ENCODE assay signal across 15 cellular contexts in the genomic region with DNA sequence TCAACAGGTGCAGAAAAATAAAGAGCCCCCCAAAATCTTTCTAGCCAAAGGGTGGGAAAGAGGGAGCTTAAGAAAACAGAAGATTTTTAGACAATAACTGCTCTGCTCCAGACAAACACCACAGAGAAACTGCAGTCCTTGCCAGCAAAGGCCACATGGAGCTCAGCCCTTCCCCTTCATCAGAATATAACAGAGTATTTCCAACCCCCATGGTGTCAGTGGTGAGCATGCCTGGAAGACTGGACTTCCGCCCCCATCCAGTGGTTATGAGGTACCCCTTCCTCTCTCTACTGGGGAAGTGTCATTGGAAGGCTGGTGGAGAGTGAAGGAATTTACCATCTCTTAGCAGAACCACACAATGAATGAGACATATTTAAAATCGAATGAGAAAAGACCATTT.
DNase-seq lines count a peak whose midpoint lies in the region; ATAC-seq and TF ChIP-seq lines count a peak whose summit lies in the region.
"Had no signal": no experiment of that assay in that cellular context is flagged by ENCODE, and none has a peak within 500 bp of the region (broad histone marks: within the 10 kb centered on the region; RNA-seq: fewer than 3 reads in every experiment).

No MANE protein-coding gene starts in this region.

- H3K14ac ChIP-seq in H9 (ENCODE audit: insufficient read depth, low read length), result no peak overlapping the region

- H4K8ac ChIP-seq in H9 (replicated peaks; ENCODE audit: insufficient read length, low read depth, low read length) (no peak overlapping the region), mesendoderm (ENCODE audit: low read depth, low read length) (no peak overlapping the region)

- H3K4ac ChIP-seq in H9 (ENCODE audit: low read depth, low read length) (no peak overlapping the region), mesendoderm (ENCODE audit: low read depth, low read length) (no peak overlapping the region)

- intact Hi-C loops in lower lobe of right lung (cut with DNase I), result no loop called here

- H2BK120ac ChIP-seq in H9 (ENCODE audit: low read depth, low read length, poor library complexity, severe bottlenecking) (no peak overlapping the region), mesendoderm (ENCODE audit: low read depth, low read length) (no peak overlapping the region)

- H3K4me3 Mint-ChIP-seq in H9, result no peak overlapping the region
- H3K4me3 Mint-ChIP-seq in T-helper 17 cell, result no peak overlapping the region
- H3K4me3 Mint-ChIP-seq in stimulated activated memory B cell treated with anti-CD40 and anti-IgM and Interleukin-4, amounts not matched to agents 10 μg/mL and 1 μg/mL and 100 μg/mL, for 72 hours, result no peak overlapping the region
- no peak overlapping the region for H3K4me3 Mint-ChIP-seq in activated CD4-positive, alpha-beta memory T cell treated with anti-CD3 and anti-CD28 coated beads, Interleukin-2, amount 10 ng/mL, durations not matched to agents 7 days and 5 days
- H3K4me3 Mint-ChIP-seq: CD4-positive, CD25-positive, alpha-beta regulatory T cell had no signal

- POLR2A ChIA-PET in activated CD4-positive, alpha-beta memory T cell treated with anti-CD3 and anti-CD28 coated beads, Interleukin-2, amount 10 ng/mL, durations not matched to agents 7 days and 5 days (lab: Charles Lee), result no interaction called here

- peak overlapping the region in 1 of 3 experiments; percentile 20; a peak in 1 of 7 replicates for H3K27ac Mint-ChIP-seq in H9
- H3K27ac Mint-ChIP-seq in T-helper 17 cell, result peak overlapping the region; percentile 41
- no peak overlapping the region for H3K27ac Mint-ChIP-seq in stimulated activated memory B cell treated with anti-CD40 and anti-IgM and Interleukin-4, amounts not matched to agents 10 μg/mL and 1 μg/mL and 100 μg/mL, for 72 hours
- no peak overlapping the region for H3K27ac Mint-ChIP-seq in activated CD4-positive, alpha-beta memory T cell treated with anti-CD3 and anti-CD28 coated beads, Interleukin-2, amount 10 ng/mL, durations not matched to agents 7 days and 5 days
- H3K27ac Mint-ChIP-seq: CD4-positive, CD25-positive, alpha-beta regulatory T cell had no signal

- H3K4me1 Mint-ChIP-seq in H9, result peaks cover 6 to 11% of the 10 kb centered on the region in 2 experiments
- H3K4me1 Mint-ChIP-seq in T-helper 17 cell, result peaks cover 2% of the 10 kb centered on the region
- H3K4me1 Mint-ChIP-seq in stimulated activated memory B cell treated with anti-CD40 and anti-IgM and Interleukin-4, amounts not matched to agents 10 μg/mL and 1 μg/mL and 100 μg/mL, for 72 hours, result no peaks in the 10 kb centered on the region
- H3K4me1 Mint-ChIP-seq in activated CD4-positive, alpha-beta memory T cell treated with anti-CD3 and anti-CD28 coated beads, Interleukin-2, amount 10 ng/mL, durations not matched to agents 7 days and 5 days, result no peaks in the 10 kb centered on the region
- H3K4me1 Mint-ChIP-seq: CD4-positive, CD25-positive, alpha-beta regulatory T cell had no signal

- H2AK5ac ChIP-seq in H9 (ENCODE audit: insufficient read length, low read length) (no peak overlapping the region), mesendoderm (ENCODE audit: low read length) (no peak overlapping the region)

- H2BK15ac ChIP-seq in H9 (ENCODE audit: low read depth, low read length), result no peak overlapping the region
- no peak overlapping the region for H2BK15ac ChIP-seq in mesendoderm (replicated peaks; ENCODE audit: low read depth)

- H3K9me3 ChIP-seq in H9 (ENCODE audit: control insufficient read depth, low read depth, low read length) (no peaks in the 10 kb centered on the region), T-helper 17 cell (ENCODE audit: control insufficient read depth, low read length, poor library complexity, severe bottlenecking) (no peaks in the 10 kb centered on the region), lower lobe of right lung (no peaks in the 10 kb centered on the region)
- H3K9me3 ChIP-seq: BLaER1 treated with 17β-estradiol and CSF1 and Interleukin-3, amounts not matched to agents 10 nM and 100 nM had no signal

- no peak overlapping the region for H2BK12ac ChIP-seq in H9 (ENCODE audit: insufficient read length, low read depth, low read length)

- H4K20me1 ChIP-seq in H9 (ENCODE audit: control insufficient read depth, insufficient read depth, insufficient read length), result no peaks in the 10 kb centered on the region
- H4K20me1 ChIP-seq: BLaER1 treated with 17β-estradiol and CSF1 and Interleukin-3, amounts not matched to agents 10 nM and 100 nM had no signal

- H3K4me2 ChIP-seq in H9 (ENCODE audit: insufficient read depth, insufficient read length, low read length) (no peak overlapping the region), mesendoderm (ENCODE audit: low read length) (no peak overlapping the region)
- H3K4me2 ChIP-seq: BLaER1 treated with 17β-estradiol and CSF1 and Interleukin-3, amounts not matched to agents 10 nM and 100 nM had no signal

- ATAC-seq in T-helper 17 cell (no peak), lower lobe of right lung (no peak)
- ATAC-seq in stimulated activated memory B cell treated with anti-CD40 and anti-IgM and Interleukin-4, amounts not matched to agents 10 μg/mL and 1 μg/mL and 100 μg/mL, for 72 hours, result peak; percentile 54
- ATAC-seq: GM12878, HCT116 had no signal

- H3K56ac ChIP-seq in H9 (ENCODE audit: insufficient read length, low read depth, low read length) (no peak overlapping the region), mesendoderm (ENCODE audit: low read length) (no peak overlapping the region)

- H4K91ac ChIP-seq in H9 (ENCODE audit: insufficient read length, low read depth, low read length), result no peak overlapping the region

- no peak overlapping the region for H2AFZ ChIP-seq in H9 (ENCODE audit: low read length)
- H2AFZ ChIP-seq: GM23248 had no signal

- CTCF ChIA-PET in activated CD4-positive, alpha-beta memory T cell treated with anti-CD3 and anti-CD28 coated beads, Interleukin-2, amount 10 ng/mL, durations not matched to agents 7 days and 5 days (lab: Charles Lee), result no interaction called here

- H3K4me3 ChIP-seq in mesendoderm (ENCODE audit: low read length) (no peak overlapping the region), lower lobe of right lung (no peak overlapping the region)
- H3K4me3 ChIP-seq: BLaER1 treated with 17β-estradiol and CSF1 and Interleukin-3, amounts not matched to agents 10 nM and 100 nM; GM12878; GM23248 had no signal

- H3K27ac ChIP-seq in H9 (ENCODE audit: insufficient read length, low read depth, low read length), result no peak overlapping the region
- no peak overlapping the region for H3K27ac ChIP-seq in mesendoderm (ENCODE audit: low read depth, low read length)
- no peak overlapping the region for H3K27ac ChIP-seq in lower lobe of right lung
- H3K27ac ChIP-seq: BLaER1 treated with 17β-estradiol and CSF1 and Interleukin-3, amounts not matched to agents 10 nM and 100 nM; GM23248 had no signal

- no peak overlapping the region for H3K23ac ChIP-seq in H9 (ENCODE audit: insufficient read length, low read depth, low read length)
- no peak overlapping the region for H3K23ac ChIP-seq in mesendoderm (ENCODE audit: low read length)

- no peaks in the 10 kb centered on the region for H3K9me3 Mint-ChIP-seq in H9
- no peaks in the 10 kb centered on the region for H3K9me3 Mint-ChIP-seq in stimulated activated memory B cell treated with anti-CD40 and anti-IgM and Interleukin-4, amounts not matched to agents 10 μg/mL and 1 μg/mL and 100 μg/mL, for 72 hours
- H3K9me3 Mint-ChIP-seq in activated CD4-positive, alpha-beta memory T cell treated with anti-CD3 and anti-CD28 coated beads, Interleukin-2, amount 10 ng/mL, durations not matched to agents 7 days and 5 days, result no peaks in the 10 kb centered on the region

- H3T11ph ChIP-seq in H9 (ENCODE audit: low read length), result no peak overlapping the region

- H4K5ac ChIP-seq in H9 (ENCODE audit: insufficient read length, low read depth, low read length), result no peak overlapping the region
- H4K5ac ChIP-seq in mesendoderm (ENCODE audit: low read length), result no peak overlapping the region

- H3K27me3 Mint-ChIP-seq in H9 (ENCODE audit: low read depth), result no peaks in the 10 kb centered on the region
- H3K27me3 Mint-ChIP-seq in T-helper 17 cell, result no peaks in the 10 kb centered on the region
- H3K27me3 Mint-ChIP-seq in stimulated activated memory B cell treated with anti-CD40 and anti-IgM and Interleukin-4, amounts not matched to agents 10 μg/mL and 1 μg/mL and 100 μg/mL, for 72 hours, result no peaks in the 10 kb centered on the region
- H3K27me3 Mint-ChIP-seq in activated CD4-positive, alpha-beta memory T cell treated with anti-CD3 and anti-CD28 coated beads, Interleukin-2, amount 10 ng/mL, durations not matched to agents 7 days and 5 days, result no peaks in the 10 kb centered on the region
- H3K27me3 Mint-ChIP-seq: CD4-positive, CD25-positive, alpha-beta regulatory T cell had no signal

- H3K9ac ChIP-seq in H9 (ENCODE audit: extremely low read depth, insufficient read length, low read length), result no peak overlapping the region
- no peak overlapping the region for H3K9ac ChIP-seq in mesendoderm (ENCODE audit: low read length)
- H3K9ac ChIP-seq: BLaER1 treated with 17β-estradiol and CSF1 and Interleukin-3, amounts not matched to agents 10 nM and 100 nM; GM23248 had no signal

- no peak overlapping the region for H2BK5ac ChIP-seq in H9 (ENCODE audit: insufficient read length, low read length)
- H2BK5ac ChIP-seq in mesendoderm (ENCODE audit: low read length), result no peak overlapping the region

- H3K4me1 ChIP-seq in H9 (ENCODE audit: insufficient read depth, low read length), result no peaks in the 10 kb centered on the region; the same call in 1 of the 2 replicates
- no peaks in the 10 kb centered on the region for H3K4me1 ChIP-seq in mesendoderm (ENCODE audit: control insufficient read depth, low read depth, low read length)
- no peaks in the 10 kb centered on the region for H3K4me1 ChIP-seq in lower lobe of right lung

- H3K23me2 ChIP-seq in H9 (ENCODE audit: insufficient read length, low read depth, low read length, poor library complexity, severe bottlenecking), result no peaks in the 10 kb centered on the region

- H3K79me2 ChIP-seq in H9 (ENCODE audit: insufficient read depth, low read length) (no peaks in the 10 kb centered on the region), mesendoderm (ENCODE audit: control insufficient read depth, insufficient read depth, low read length) (no peaks in the 10 kb centered on the region)

- no peaks in the 10 kb centered on the region for H3K27me3 ChIP-seq in H9 (ENCODE audit: insufficient read depth, low read length)
- no peaks in the 10 kb centered on the region for H3K27me3 ChIP-seq in mesendoderm (ENCODE audit: insufficient read depth, low read length, poor library complexity)
- no peaks in the 10 kb centered on the region for H3K27me3 ChIP-seq in lower lobe of right lung (ENCODE audit: low read depth)
- H3K27me3 ChIP-seq: BLaER1 treated with 17β-estradiol and CSF1 and Interleukin-3, amounts not matched to agents 10 nM and 100 nM had no signal

- H3K36me3 Mint-ChIP-seq in H9 (ENCODE audit: insufficient read depth in 1 of 3, low read depth in 3 of 3) (no peaks in the 10 kb centered on the region), T-helper 17 cell (ENCODE audit: low read depth) (peaks cover 2% of the 10 kb centered on the region)
- H3K36me3 Mint-ChIP-seq in stimulated activated memory B cell treated with anti-CD40 and anti-IgM and Interleukin-4, amounts not matched to agents 10 μg/mL and 1 μg/mL and 100 μg/mL, for 72 hours, result no peaks in the 10 kb centered on the region
- no peaks in the 10 kb centered on the region for H3K36me3 Mint-ChIP-seq in activated CD4-positive, alpha-beta memory T cell treated with anti-CD3 and anti-CD28 coated beads, Interleukin-2, amount 10 ng/mL, durations not matched to agents 7 days and 5 days (ENCODE audit: low read depth)
- H3K36me3 Mint-ChIP-seq: CD4-positive, CD25-positive, alpha-beta regulatory T cell had no signal

- no peaks in the 10 kb centered on the region for H3K36me3 ChIP-seq in mesendoderm (ENCODE audit: control insufficient read depth, insufficient read depth, low read length)
- no peaks in the 10 kb centered on the region for H3K36me3 ChIP-seq in lower lobe of right lung
- H3K36me3 ChIP-seq: BLaER1 treated with 17β-estradiol and CSF1 and Interleukin-3, amounts not matched to agents 10 nM and 100 nM had no signal

- H3K18ac ChIP-seq in H9 (ENCODE audit: insufficient read length, low read depth, low read length), result no peak overlapping the region
- H3K18ac ChIP-seq in mesendoderm (ENCODE audit: low read length), result no peak overlapping the region

- no CpG with 5 or more reads among the region's 2 CpGs for WGBS in H9 (ENCODE audit: extremely low coverage, insufficient read length, low lambda C conversion rate)
- no CpG with 5 or more reads among the region's 2 CpGs for WGBS in mesendoderm (ENCODE audit: extremely low coverage, insufficient coverage, low lambda C conversion rate)

- H3K79me1 ChIP-seq in H9 (ENCODE audit: insufficient read depth, low read depth, low read length, poor library complexity, severe bottlenecking), result no peaks in the 10 kb centered on the region
- H3K79me1 ChIP-seq in mesendoderm (ENCODE audit: low read length), result no peaks in the 10 kb centered on the region

- TF ChIP-seq CTCF in H9 (conservative IDR thresholded peaks at IDR 0.05) (no peak), lower lobe of right lung (IDR thresholded peaks at IDR 0.05) (no peak)

- no peak overlapping the region for H2BK20ac ChIP-seq in H9 (ENCODE audit: low read depth, low read length, poor library complexity, severe bottlenecking)

- DNase-seq in H9, result peak; percentile 24
- no peak for DNase-seq in T-helper 17 cell
- peak; percentile 15 for DNase-seq in mesendoderm
- DNase-seq in activated CD4-positive, alpha-beta memory T cell treated with anti-CD3 and anti-CD28 coated beads, Interleukin-2, amount 10 ng/mL, durations not matched to agents 7 days and 5 days, result no peak
- no peak for DNase-seq in lower lobe of right lung
- no peak for DNase-seq in HPDE6-E6E7 (ENCODE audit: extremely low spot score)
- DNase-seq: ACHN; CD4-positive, CD25-positive, alpha-beta regulatory T cell; DMS 273 treated with DMSO at 0.1 percent for 48 hours; GM23248; IMR-90 had no signal

Comparison
In these comparisons a context has a peak if more than half of its experiments do, and no peak if none do; other contexts are left out.
1. DNase-seq: peak in H9 (single experiment) and mesendoderm (single experiment); none in T-helper 17 cell (0 of 3), activated CD4-positive, alpha-beta memory T cell treated with anti-CD3 and anti-CD28 coated beads, Interleukin-2, amount 10 ng/mL, durations not matched to agents 7 days and 5 days (single experiment), lower lobe of right lung (single experiment) and HPDE6-E6E7 (single experiment).